Comparison of ENCODE assay signal across 15 cellular contexts in genomic region chr5:78922879-78923621, GRCh38.
DNase-seq lines count a peak whose midpoint lies in the region; ATAC-seq and TF ChIP-seq lines count a peak whose summit lies in the region.
"Had no signal": no experiment of that assay in that cellular context is flagged by ENCODE, and none has a peak within 500 bp of the region (broad histone marks: within the 10 kb centered on the region; RNA-seq: fewer than 3 reads in every experiment).

No MANE protein-coding gene starts in this region.

- H3K27me3 ChIP-seq in CD8-positive, alpha-beta T cell (ENCODE audit: insufficient read depth, low read length) = no peaks in the 10 kb centered on the region

- H3K4me1 Mint-ChIP-seq in activated T-helper 17 cell treated with anti-CD3 and anti-CD28 coated beads, Interleukin-2, amount 50 U/mL, for 72 hours = no peaks in the 10 kb centered on the region
- no peaks in the 10 kb centered on the region for H3K4me1 Mint-ChIP-seq in CD8-positive, alpha-beta T cell (ENCODE audit: low read depth)
- H3K4me1 Mint-ChIP-seq: IgD-negative memory B cell, immature natural killer cell had no signal

- H3K27ac ChIP-seq in CD8-positive, alpha-beta T cell (ENCODE audit: low read depth, low read length) = no peak overlapping the region

- no peak for TF ChIP-seq CTCF in GM13977 (IDR thresholded peaks at IDR 0.05; ENCODE audit: extremely low read depth, insufficient read depth, missing control alignments)
- no peak for TF ChIP-seq CTCF in CD8-positive, alpha-beta T cell (IDR thresholded peaks at IDR 0.05)

- intact Hi-C loops in CD8-positive, alpha-beta T cell (cut with DNase I, micrococcal nuclease) = no loop called here

- no peaks in the 10 kb centered on the region for H3K27me3 Mint-ChIP-seq in activated T-helper 17 cell treated with anti-CD3 and anti-CD28 coated beads, Interleukin-2, amount 50 U/mL, for 72 hours
- no peaks in the 10 kb centered on the region for H3K27me3 Mint-ChIP-seq in CD8-positive, alpha-beta T cell (ENCODE audit: low read depth)
- H3K27me3 Mint-ChIP-seq: IgD-negative memory B cell had no signal

- H3K9me3 ChIP-seq in CD8-positive, alpha-beta T cell (ENCODE audit: low read length) = no peaks in the 10 kb centered on the region

- DNase-seq in GM13977 (ENCODE audit: low spot score) (peak; percentile 63), LoVo (ENCODE audit: low spot score) (no peak)
- no peak for DNase-seq in CD8-positive, alpha-beta T cell
- DNase-seq: activated naive CD4-positive, alpha-beta T cell; GDM1; immature natural killer cell; NCI-H748 treated with DMSO at 0.1 percent for 48 hours; substantia nigra had no signal

- no peak overlapping the region for H3K4me3 Mint-ChIP-seq in activated T-helper 17 cell treated with anti-CD3 and anti-CD28 coated beads, Interleukin-2, amount 50 U/mL, for 72 hours
- no peak overlapping the region for H3K4me3 Mint-ChIP-seq in CD8-positive, alpha-beta T cell
- H3K4me3 Mint-ChIP-seq: IgD-negative memory B cell, immature natural killer cell had no signal

- POLR2A ChIA-PET in CD8-positive, alpha-beta T cell (lab: Charles Lee) = no interaction called here

- no peaks in the 10 kb centered on the region for H3K36me3 Mint-ChIP-seq in activated T-helper 17 cell treated with anti-CD3 and anti-CD28 coated beads, Interleukin-2, amount 50 U/mL, for 72 hours (ENCODE audit: low read depth)
- H3K36me3 Mint-ChIP-seq in CD8-positive, alpha-beta T cell = peaks cover 8% of the 10 kb centered on the region

- H3K4me3 ChIP-seq in CD8-positive, alpha-beta T cell (ENCODE audit: low read depth, low read length) = no peak overlapping the region

- peak overlapping the region; percentile 41 for H3K27ac Mint-ChIP-seq in activated T-helper 17 cell treated with anti-CD3 and anti-CD28 coated beads, Interleukin-2, amount 50 U/mL, for 72 hours
- H3K27ac Mint-ChIP-seq in CD8-positive, alpha-beta T cell = no peak overlapping the region
- H3K27ac Mint-ChIP-seq: IgD-negative memory B cell, immature natural killer cell had no signal

- no peaks in the 10 kb centered on the region for H3K36me3 ChIP-seq in CD8-positive, alpha-beta T cell (ENCODE audit: insufficient read depth, low read length)

- H3K9me3 Mint-ChIP-seq in activated T-helper 17 cell treated with anti-CD3 and anti-CD28 coated beads, Interleukin-2, amount 50 U/mL, for 72 hours = no peaks in the 10 kb centered on the region
- no peaks in the 10 kb centered on the region for H3K9me3 Mint-ChIP-seq in CD8-positive, alpha-beta T cell
- H3K9me3 Mint-ChIP-seq: IgD-negative memory B cell, immature natural killer cell had no signal

- peak; percentile 86 for ATAC-seq in GM18868 (IDR thresholded peaks at IDR 0.05; ENCODE audit: unreplicated experiment)
- peak; percentile 61 for ATAC-seq in HG02642 (IDR thresholded peaks at IDR 0.05; ENCODE audit: poor library complexity, unreplicated experiment)
- ATAC-seq in activated T-helper 17 cell treated with anti-CD3 and anti-CD28 coated beads, Interleukin-2, amount 50 U/mL, for 72 hours (replicated peaks) = peak; percentile 90
- no peak for ATAC-seq in HG02623 (IDR thresholded peaks at IDR 0.05; ENCODE audit: unreplicated experiment)
- no peak for ATAC-seq in CD8-positive, alpha-beta T cell
- ATAC-seq: esophagus mucosa, Panc1 had no signal

- CTCF ChIA-PET in CD8-positive, alpha-beta T cell (lab: Charles Lee) = interaction anchor here (0.7 kb wide), 1 partner anchor 36 kb away, joined by 4 read pairs; no protein-coding TSS in a partner anchor

- in situ Hi-C loops in GM13977 (cut with MboI; ENCODE audit: low pct_unique_long_range_greater_than_20kb, low sequenced_read_pairs, unreplicated experiment) = no loop called here

- H3K4me1 ChIP-seq in CD8-positive, alpha-beta T cell (ENCODE audit: insufficient read depth, low read length) = no peaks in the 10 kb centered on the region

Comparison
In these comparisons a context has a peak if more than half of its experiments do, and no peak if none do; other contexts are left out.
1. ATAC-seq: peak in GM18868 (single experiment), HG02642 (single experiment) and activated T-helper 17 cell treated with anti-CD3 and anti-CD28 coated beads, Interleukin-2, amount 50 U/mL, for 72 hours (single experiment); none in HG02623 (single experiment) and CD8-positive, alpha-beta T cell (single experiment).